Comparison of ENCODE assay signal across 21 cellular contexts in the genomic region with DNA sequence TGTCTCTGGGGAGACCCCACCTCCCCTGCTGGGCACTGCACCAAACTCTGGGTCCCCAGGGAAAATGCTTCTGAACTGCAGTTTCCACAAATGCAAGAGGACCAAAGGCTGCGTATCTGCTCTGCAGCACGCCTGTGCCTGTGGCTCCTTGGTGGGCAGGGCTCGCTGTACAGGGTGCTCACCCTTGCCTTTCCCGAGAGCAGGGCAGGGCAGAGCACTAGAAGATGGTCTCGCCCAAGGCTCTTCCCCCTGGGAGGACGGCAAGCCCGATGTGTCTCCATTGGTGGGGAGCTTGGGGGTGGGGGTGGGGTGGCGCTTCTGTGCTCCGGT.
DNase-seq lines count a peak whose midpoint lies in the region; ATAC-seq and TF ChIP-seq lines count a peak whose summit lies in the region.
"Had no signal": no experiment of that assay in that cellular context is flagged by ENCODE, and none has a peak within 500 bp of the region (broad histone marks: within the 10 kb centered on the region; RNA-seq: fewer than 3 reads in every experiment).

No MANE protein-coding gene starts in this region.

- H3K36me3 Mint-ChIP-seq in activated CD8-positive, alpha-beta memory T cell treated with anti-CD3 and anti-CD28 coated beads, Interleukin-2, amount 10 ng/mL, durations not matched to agents 7 days and 5 days: no peaks in the 10 kb centered on the region
- H3K36me3 Mint-ChIP-seq in endodermal cell (ENCODE audit: low read depth): no peaks in the 10 kb centered on the region
- H3K36me3 Mint-ChIP-seq: CD8-positive, alpha-beta T cell had no signal

- no peaks in the 10 kb centered on the region for H3K9me3 Mint-ChIP-seq in activated CD8-positive, alpha-beta memory T cell treated with anti-CD3 and anti-CD28 coated beads, Interleukin-2, amount 10 ng/mL, durations not matched to agents 7 days and 5 days (ENCODE audit: low read depth)
- peaks cover 6% of the 10 kb centered on the region for H3K9me3 Mint-ChIP-seq in endodermal cell

- peak; percentile 21 for DNase-seq in activated CD8-positive, alpha-beta memory T cell treated with anti-CD3 and anti-CD28 coated beads, Interleukin-2, amount 10 ng/mL, durations not matched to agents 7 days and 5 days
- no peak for DNase-seq in activated CD8-positive, alpha-beta memory T cell treated with anti-CD3 and anti-CD28 coated beads, Interleukin-2, amount 50 U/mL, for 4 hours
- DNase-seq in H7: peak; percentile 52
- DNase-seq in endodermal cell: peak; percentile 38
- DNase-seq in stomach: peak; percentile 5
- no peak for DNase-seq in AML-193 (lab: John Stamatoyannopoulos, UW)
- no peak for DNase-seq in hepatocyte (ENCODE audit: low spot score)
- DNase-seq: DMS 273 treated with DMSO at 0.1 percent for 48 hours; GOT3; Karpas-422; MM.1S; NCI-H2081; NCI-H226; NCI-H69; NK-92 treated with Interleukin-12 subunit alpha and Interleukin-12 subunit beta, amount 100 ng/mL, for 24 hours; OCI-M1; RPMI8226; SJCRH30 had no signal

- H3K27me3 Mint-ChIP-seq in activated CD8-positive, alpha-beta memory T cell treated with anti-CD3 and anti-CD28 coated beads, Interleukin-2, amount 10 ng/mL, durations not matched to agents 7 days and 5 days: peaks cover 47% of the 10 kb centered on the region
- H3K27me3 Mint-ChIP-seq in endodermal cell (ENCODE audit: insufficient read depth): peaks cover 11% of the 10 kb centered on the region

- CTCF ChIA-PET in activated CD8-positive, alpha-beta memory T cell treated with anti-CD3 and anti-CD28 coated beads, Interleukin-2, amount 10 ng/mL, durations not matched to agents 7 days and 5 days (lab: Charles Lee): no interaction called here

- H3K36me3 ChIP-seq in H7 (replicated peaks; ENCODE audit: control insufficient read depth, insufficient read depth, low read length) (no peaks in the 10 kb centered on the region), endodermal cell (ENCODE audit: control insufficient read depth, insufficient read depth, low read length) (no peaks in the 10 kb centered on the region), stomach (no peaks in the 10 kb centered on the region), hepatocyte (replicated peaks; ENCODE audit: insufficient read depth, low read depth) (no peaks in the 10 kb centered on the region)
- H3K36me3 ChIP-seq: SJCRH30 had no signal

- no peak overlapping the region for H2AFZ ChIP-seq in hepatocyte

- no peak overlapping the region for H3K27ac ChIP-seq in endodermal cell (ENCODE audit: low read depth, low read length)
- H3K27ac ChIP-seq in stomach: no peak overlapping the region
- no peak overlapping the region for H3K27ac ChIP-seq in hepatocyte
- H3K27ac ChIP-seq: SJCRH30 had no signal

- no peak for TF ChIP-seq EP300 in stomach (IDR thresholded peaks at IDR 0.05)

- no peak for TF ChIP-seq POLR2A in stomach (IDR thresholded peaks at IDR 0.05)

- H3K4me3 Mint-ChIP-seq in activated CD8-positive, alpha-beta memory T cell treated with anti-CD3 and anti-CD28 coated beads, Interleukin-2, amount 10 ng/mL, durations not matched to agents 7 days and 5 days: no peak overlapping the region
- no peak overlapping the region for H3K4me3 Mint-ChIP-seq in endodermal cell
- H3K4me3 Mint-ChIP-seq: B cell; CD8-positive, alpha-beta T cell had no signal

- H3K9me3 ChIP-seq in endodermal cell (ENCODE audit: control insufficient read depth, low read length): peaks cover 5% of the 10 kb centered on the region
- H3K9me3 ChIP-seq in stomach: peaks cover 0 to 14% (median 8%) of the 10 kb centered on the region in 4 donors
- no peaks in the 10 kb centered on the region for H3K9me3 ChIP-seq in hepatocyte (ENCODE audit: low read depth)
- H3K9me3 ChIP-seq: SJCRH30 had no signal

- H3K4me3 ChIP-seq in H7 (ENCODE audit: insufficient read depth, low read depth, low read length) (no peak overlapping the region), endodermal cell (ENCODE audit: low read length) (no peak overlapping the region), stomach (no peak overlapping the region), hepatocyte (no peak overlapping the region)
- H3K4me3 ChIP-seq: SJCRH30 had no signal

- H3K27me3 ChIP-seq in H7 (ENCODE audit: control insufficient read depth, insufficient read depth, low read length): peaks cover 5% of the 10 kb centered on the region
- no peaks in the 10 kb centered on the region for H3K27me3 ChIP-seq in endodermal cell (ENCODE audit: control insufficient read depth, insufficient read depth, low read length, poor library complexity, severe bottlenecking)
- peaks cover 10 to 66% (median 31%) of the 10 kb centered on the region in 3 donors for H3K27me3 ChIP-seq in stomach
- peaks cover 7% of the 10 kb centered on the region for H3K27me3 ChIP-seq in hepatocyte
- H3K27me3 ChIP-seq: SJCRH30 had no signal

- no peaks in the 10 kb centered on the region for H3K79me2 ChIP-seq in hepatocyte

- intact Hi-C loops in stomach (cut with DNase I; ENCODE audit: low total_unique reads): no loop called here

- ATAC-seq in activated CD8-positive, alpha-beta memory T cell treated with anti-CD3 and anti-CD28 coated beads, Interleukin-2, amount 10 ng/mL, durations not matched to agents 7 days and 5 days: no peak
- ATAC-seq in HG02885 (IDR thresholded peaks at IDR 0.05; ENCODE audit: poor library complexity, unreplicated experiment): no peak
- ATAC-seq: CD8-positive, alpha-beta T cell had no signal

- TF ChIP-seq CTCF in endodermal cell (conservative IDR thresholded peaks at IDR 0.05) (no peak), stomach (IDR thresholded peaks at IDR 0.05) (no peak), hepatocyte (IDR thresholded peaks at IDR 0.05; ENCODE audit: poor library complexity) (no peak)

- no peak overlapping the region for H3K9ac ChIP-seq in endodermal cell (ENCODE audit: extremely low read depth, low read length, poor library complexity, severe bottlenecking)

- H3K4me1 ChIP-seq in endodermal cell (ENCODE audit: control insufficient read depth, insufficient read depth, low read length) (peaks cover 11% of the 10 kb centered on the region), stomach (peaks cover 7 to 13% (median 11%) of the 10 kb centered on the region in 4 donors), hepatocyte (ENCODE audit: insufficient read depth) (peaks cover 18% of the 10 kb centered on the region)

- 97 to 100% methylated on average over 3 to 5 of the region's 9 CpGs for WGBS in endodermal cell (ENCODE audit: insufficient coverage in 1 of 2, insufficient read length in 1 of 2), 2 experiments
- 70 to 86% (median 74%) methylated on average over 7 to 9 of the region's 9 CpGs for WGBS in stomach, 5 donors
- WGBS in hepatocyte (ENCODE audit: low lambda C conversion rate, missing lambda C conversion rate): 88% methylated on average over 9 of the region's 9 CpGs

- H3K4me2 ChIP-seq in hepatocyte: no peak overlapping the region

- H4K20me1 ChIP-seq in hepatocyte (ENCODE audit: insufficient read depth, poor library complexity, severe bottlenecking): no peaks in the 10 kb centered on the region

- H3K9me2 ChIP-seq in hepatocyte (replicated peaks; ENCODE audit: insufficient read depth): no peaks in the 10 kb centered on the region

- no peaks in the 10 kb centered on the region for H3K4me1 Mint-ChIP-seq in activated CD8-positive, alpha-beta memory T cell treated with anti-CD3 and anti-CD28 coated beads, Interleukin-2, amount 10 ng/mL, durations not matched to agents 7 days and 5 days
- peaks cover 24% of the 10 kb centered on the region for H3K4me1 Mint-ChIP-seq in endodermal cell

- no peak overlapping the region for H3K27ac Mint-ChIP-seq in activated CD8-positive, alpha-beta memory T cell treated with anti-CD3 and anti-CD28 coated beads, Interleukin-2, amount 10 ng/mL, durations not matched to agents 7 days and 5 days
- no peak overlapping the region for H3K27ac Mint-ChIP-seq in endodermal cell
- H3K27ac Mint-ChIP-seq: B cell; CD8-positive, alpha-beta T cell had no signal

Comparison
In these comparisons a context has a peak if more than half of its experiments do, and no peak if none do; other contexts are left out.
1. DNase-seq: peak in activated CD8-positive, alpha-beta memory T cell treated with anti-CD3 and anti-CD28 coated beads, Interleukin-2, amount 10 ng/mL, durations not matched to agents 7 days and 5 days (single experiment), H7 (single experiment), endodermal cell (single experiment) and stomach (single experiment); none in activated CD8-positive, alpha-beta memory T cell treated with anti-CD3 and anti-CD28 coated beads, Interleukin-2, amount 50 U/mL, for 4 hours (single experiment), AML-193 (0 of 2) and hepatocyte (single experiment).